ENCODE assay signal across 8 cellular contexts in the genomic region with DNA sequence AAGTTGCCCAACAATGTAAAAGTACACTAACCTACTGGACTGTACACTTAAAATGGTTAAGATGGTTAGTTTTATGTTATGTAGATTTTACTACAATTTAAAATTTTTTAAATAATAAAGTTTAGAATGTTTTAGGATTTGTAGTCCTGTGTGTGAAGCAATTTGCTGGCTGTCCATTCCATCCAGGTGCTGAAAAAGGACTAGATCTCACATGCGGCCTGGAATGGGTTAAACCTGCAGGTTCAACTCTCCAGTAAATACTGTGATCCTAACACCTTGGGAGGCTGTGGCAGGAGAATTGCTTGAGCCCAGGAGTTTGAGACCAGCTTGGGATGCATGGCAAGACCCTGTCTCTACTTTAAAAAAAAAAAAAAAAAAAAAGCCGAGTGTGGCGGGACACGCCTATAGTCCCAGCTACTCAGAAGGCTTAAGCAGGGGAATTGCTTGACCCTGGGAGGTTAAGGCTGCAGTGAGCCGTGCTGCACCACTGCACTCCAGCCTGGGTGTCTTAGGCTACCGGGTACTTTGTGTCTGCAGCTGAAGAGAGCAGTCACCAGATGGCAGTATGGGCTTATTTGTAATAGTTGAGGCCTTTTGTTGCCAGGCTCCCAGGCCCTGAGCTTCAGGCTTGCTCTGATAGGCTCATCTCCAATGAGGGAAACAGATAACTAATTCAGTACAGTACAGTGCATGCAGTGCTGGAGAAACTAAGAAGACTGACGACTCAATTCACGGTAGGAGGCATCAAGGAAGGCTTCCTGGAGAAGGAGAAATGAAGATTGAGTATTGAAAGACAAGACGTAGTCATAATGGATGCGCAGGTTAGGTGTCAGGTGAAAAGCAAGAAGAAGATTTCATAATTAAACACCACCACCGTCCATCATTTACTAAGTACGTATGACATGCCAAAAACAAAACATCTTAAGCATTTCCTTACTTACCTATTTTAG.
A peak's percentile ranks its signal among the peaks of the same experiment; 100 is the strongest.
DNase-seq lines count a peak whose midpoint lies in the region; ATAC-seq, FAIRE-seq and TF ChIP-seq lines count a peak whose summit lies in the region.

No MANE protein-coding gene starts in this region.

- TF ChIP-seq EP300 in gastroesophageal sphincter (IDR thresholded peaks at IDR 0.05) (no peak), ovary (IDR thresholded peaks at IDR 0.05) (no peak)

- no peaks in the 10 kb centered on the region for H3K9me3 Mint-ChIP-seq in activated T-helper 2 cell treated with anti-CD3 and anti-CD28 coated beads, Interferon-gamma antibody, Interleukin-2, Interleukin-4, amounts not matched to agents 10 μg/mL and 5 μg/mL and 100 μg/mL, durations not matched to agents 14 hours and 24 hours and 36 hours

- H3K27ac Mint-ChIP-seq in activated T-helper 2 cell treated with anti-CD3 and anti-CD28 coated beads, Interferon-gamma antibody, Interleukin-2, Interleukin-4, amounts not matched to agents 10 μg/mL and 5 μg/mL and 100 μg/mL, durations not matched to agents 14 hours and 24 hours and 36 hours, result no peak overlapping the region

- peaks cover 71% of the 10 kb centered on the region for H3K27me3 ChIP-seq in gastroesophageal sphincter
- no peaks in the 10 kb centered on the region for H3K27me3 ChIP-seq in ovary
- H3K27me3 ChIP-seq in aorta (ENCODE audit: control insufficient read depth in 1 of 2, insufficient read depth in 2 of 2, low read length in 1 of 2), result no peaks in the 10 kb centered on the region

- ATAC-seq in gastroesophageal sphincter, result no peak
- ATAC-seq in aorta (ENCODE audit: low FRiP score), result peak; percentile 72

- no peaks in the 10 kb centered on the region for H3K36me3 Mint-ChIP-seq in activated T-helper 2 cell treated with anti-CD3 and anti-CD28 coated beads, Interferon-gamma antibody, Interleukin-2, Interleukin-4, amounts not matched to agents 10 μg/mL and 5 μg/mL and 100 μg/mL, durations not matched to agents 14 hours and 24 hours and 36 hours (ENCODE audit: low read depth)

- DNase-seq in GM18507 (ENCODE audit: extremely low spot score, insufficient read length, low read depth) (peak; percentile 18), LNCaP clone FGC (ENCODE audit: low read depth) (peak; percentile 44), RCC 7860 (ENCODE audit: low spot score) (peak; percentile 82), ovary (peak in 3 of 5 donors; percentile 20 to 42 (median 21)), aorta (peak in 1 of 2 donors; percentile 66)
- DNase-seq in activated T-helper 2 cell treated with anti-CD3 and anti-CD28 coated beads, Interferon-gamma antibody, Interleukin-2, Interleukin-4, amounts not matched to agents 10 μg/mL and 5 μg/mL and 100 μg/mL, durations not matched to agents 14 hours and 24 hours and 36 hours (ENCODE audit: low spot score), result peak; percentile 46

- no peak overlapping the region for H3K4me3 Mint-ChIP-seq in activated T-helper 2 cell treated with anti-CD3 and anti-CD28 coated beads, Interferon-gamma antibody, Interleukin-2, Interleukin-4, amounts not matched to agents 10 μg/mL and 5 μg/mL and 100 μg/mL, durations not matched to agents 14 hours and 24 hours and 36 hours (ENCODE audit: low read depth)

- TF ChIP-seq CTCF in LNCaP clone FGC (IDR thresholded peaks at IDR 0.05; ENCODE audit: control insufficient read depth, extremely low read depth, insufficient read depth), result peak; percentile 83
- peak in 3 of 4 experiments; percentile 35 to 66 (median 50) for TF ChIP-seq CTCF in gastroesophageal sphincter (IDR thresholded peaks at IDR 0.05)
- no peak for TF ChIP-seq CTCF in ovary (IDR thresholded peaks at IDR 0.05)

- H3K4me1 ChIP-seq in gastroesophageal sphincter (peaks cover 0 to 9% (median 2%) of the 10 kb centered on the region in 3 donors), ovary (ENCODE audit: insufficient read depth) (no peaks in the 10 kb centered on the region), aorta (ENCODE audit: control insufficient read depth in 1 of 2, insufficient read depth in 2 of 2, low read length in 2 of 2) (no peaks in the 10 kb centered on the region)

- H3K4me3 ChIP-seq in LNCaP clone FGC (ENCODE audit: low read depth, low read length) (no peak overlapping the region), gastroesophageal sphincter (no peak overlapping the region), ovary (no peak overlapping the region), aorta (ENCODE audit: low read length in 2 of 2) (no peak overlapping the region)

- peaks cover 8% of the 10 kb centered on the region for H3K4me1 Mint-ChIP-seq in activated T-helper 2 cell treated with anti-CD3 and anti-CD28 coated beads, Interferon-gamma antibody, Interleukin-2, Interleukin-4, amounts not matched to agents 10 μg/mL and 5 μg/mL and 100 μg/mL, durations not matched to agents 14 hours and 24 hours and 36 hours (ENCODE audit: low read depth)

- peak; percentile 80 for FAIRE-seq in A204.1 (lab: Jason Lieb, UNC)
- FAIRE-seq in GM18507 (lab: Jason Lieb, UNC), result peak; percentile 87
- peak; percentile 77 for FAIRE-seq in RCC 7860 (lab: Jason Lieb, UNC)

- H3K36me3 ChIP-seq in gastroesophageal sphincter, result no peaks in the 10 kb centered on the region
- H3K36me3 ChIP-seq in ovary, result no peaks in the 10 kb centered on the region
- no peaks in the 10 kb centered on the region for H3K36me3 ChIP-seq in aorta (ENCODE audit: control insufficient read depth in 1 of 2, insufficient read depth in 2 of 2, low read length in 1 of 2)

- no peak overlapping the region for H3K27ac ChIP-seq in gastroesophageal sphincter
- no peak overlapping the region for H3K27ac ChIP-seq in ovary
- no peak overlapping the region for H3K27ac ChIP-seq in aorta (ENCODE audit: low read depth in 1 of 2, low read length in 2 of 2)

- TF ChIP-seq POLR2A in gastroesophageal sphincter (IDR thresholded peaks at IDR 0.05) (no peak), ovary (IDR thresholded peaks at IDR 0.05) (no peak)

- H3K27me3 Mint-ChIP-seq in activated T-helper 2 cell treated with anti-CD3 and anti-CD28 coated beads, Interferon-gamma antibody, Interleukin-2, Interleukin-4, amounts not matched to agents 10 μg/mL and 5 μg/mL and 100 μg/mL, durations not matched to agents 14 hours and 24 hours and 36 hours (ENCODE audit: low read depth), result peaks cover 19% of the 10 kb centered on the region

- H3K9me3 ChIP-seq in gastroesophageal sphincter (no peaks in the 10 kb centered on the region), ovary (no peaks in the 10 kb centered on the region), aorta (ENCODE audit: control insufficient read depth, low read length) (no peaks in the 10 kb centered on the region)

- 27 to 46% methylated on average over 8 to 12 of the region's 12 CpGs for WGBS in gastroesophageal sphincter (ENCODE audit: low coverage in 1 of 2), 2 donors
- WGBS in ovary, 3 donors, result 31 to 35% (median 34%) methylated on average over 12 of the region's 12 CpGs
- WGBS in aorta, 2 donors, result 34 to 35% methylated on average over 12 of the region's 12 CpGs

- intact Hi-C loops in activated T-helper 2 cell treated with anti-CD3 and anti-CD28 coated beads, Interferon-gamma antibody, Interleukin-2, Interleukin-4, amounts not matched to agents 10 μg/mL and 5 μg/mL and 100 μg/mL, durations not matched to agents 14 hours and 24 hours and 36 hours (cut with micrococcal nuclease), result loop anchor here (1.0 kb wide), 1 partner anchor 97 kb away; no protein-coding TSS in a partner anchor
- intact Hi-C loops in ovary (cut with DNase I) (no loop called here), aorta (cut with DNase I) (loop anchor here in 1 of 2 donors (2.0 kb wide), 1 partner anchor 96 kb away; no protein-coding TSS in a partner anchor)

Comparison
In these comparisons a context has a peak if more than half of its experiments do, and no peak if none do; other contexts are left out.
1. CTCF ChIP-seq: peak in LNCaP clone FGC (single experiment) and gastroesophageal sphincter (3 of 4); none in ovary (0 of 3).